In the genomic region with DNA sequence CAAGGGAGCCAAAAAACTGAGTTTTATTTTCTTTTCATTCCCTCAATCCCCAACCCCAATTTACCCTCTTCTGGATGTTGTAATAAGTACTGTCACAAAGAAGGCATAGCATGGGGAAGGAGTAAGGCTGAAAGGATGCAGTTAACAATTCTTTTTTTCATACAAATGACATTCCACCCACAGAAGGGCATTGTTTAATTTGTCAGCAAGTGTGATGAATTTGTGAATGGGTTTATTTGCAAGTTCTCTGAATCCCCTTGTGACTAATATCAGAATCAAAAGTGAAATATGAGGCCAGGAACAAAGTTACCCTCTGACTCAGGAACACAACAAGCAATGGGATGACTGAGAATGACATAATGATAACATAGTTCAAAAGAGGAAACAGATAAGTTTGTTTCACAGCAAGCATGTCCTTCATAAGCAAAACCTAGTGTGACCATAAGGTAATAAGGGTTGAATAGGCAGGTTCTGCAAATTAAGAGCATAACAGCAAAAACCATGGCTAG, we compare ENCODE assay signal across 8 cellular contexts. TPM values are rescaled to one million over a fixed set of nuclear protein-coding genes. Genes with fewer than 3 reads are reported as not detected.
A peak's percentile ranks its signal among the peaks of the same experiment; 100 is the strongest.
DNase-seq lines count a peak whose midpoint lies in the region; ATAC-seq and TF ChIP-seq lines count a peak whose summit lies in the region.

No MANE protein-coding gene starts in this region.

- ATAC-seq in GM18511 (IDR thresholded peaks at IDR 0.05; ENCODE audit: unreplicated experiment), result peak; percentile 46
- ATAC-seq in HG02571 (IDR thresholded peaks at IDR 0.05; ENCODE audit: unreplicated experiment), result peak; percentile 31
- ATAC-seq in right cardiac atrium, result no peak

- peaks cover 11% of the 10 kb centered on the region for H3K4me1 Mint-ChIP-seq in progenitor cell of endocrine pancreas (ENCODE audit: low read depth)

- H3K9me3 Mint-ChIP-seq in progenitor cell of endocrine pancreas (ENCODE audit: low read depth), result peaks cover 3% of the 10 kb centered on the region

- intact Hi-C loops in right cardiac atrium (cut with DNase I), result no loop called here
- intact Hi-C loops in spleen (cut with DNase I; ENCODE audit: low total_unique reads), result no loop called here

- no peak overlapping the region for H3K4me3 Mint-ChIP-seq in progenitor cell of endocrine pancreas (ENCODE audit: low read depth)

- H3K4me3 ChIP-seq in SJSA1 (no peak overlapping the region), right cardiac atrium (ENCODE audit: low read length) (no peak overlapping the region), spleen (no peak overlapping the region)

- peaks cover 22% of the 10 kb centered on the region for H3K4me1 ChIP-seq in SJSA1 (replicated peaks)
- peaks cover 4% of the 10 kb centered on the region for H3K4me1 ChIP-seq in right cardiac atrium (ENCODE audit: control insufficient read depth, insufficient read depth, low read length)
- H3K4me1 ChIP-seq in spleen, result peaks cover 0 to 39% (median 32%) of the 10 kb centered on the region in 6 donors

- H3K27ac ChIP-seq in SJSA1 (peak overlapping the region; percentile 81), right cardiac atrium (ENCODE audit: low read length) (no peak overlapping the region), spleen (peak overlapping the region in 2 of 8 donors; percentile 89 to 92)

- H3K27me3 ChIP-seq in SJSA1 (replicated peaks) (no peaks in the 10 kb centered on the region), right cardiac atrium (ENCODE audit: control insufficient read depth, insufficient read depth) (no peaks in the 10 kb centered on the region), spleen (replicated peaks in 1 of 7) (peaks cover 0 to 13% (median 0%) of the 10 kb centered on the region in 7 donors)

- H3K36me3 Mint-ChIP-seq in progenitor cell of endocrine pancreas (ENCODE audit: insufficient read depth), result no peaks in the 10 kb centered on the region

- TF ChIP-seq POLR2A in spleen (IDR thresholded peaks at IDR 0.05), result no peak

- H3K27ac Mint-ChIP-seq in progenitor cell of endocrine pancreas, result no peak overlapping the region

- H3K27me3 Mint-ChIP-seq in progenitor cell of endocrine pancreas, result no peaks in the 10 kb centered on the region

- DNase-seq in SJSA1 (ENCODE audit: low read depth in 1 of 2, low spot score in 2 of 2) (peak in 1 of 2 experiments; percentile 65), globus pallidus (ENCODE audit: low spot score) (peak; percentile 80), progenitor cell of endocrine pancreas (ENCODE audit: low spot score, unreplicated experiment) (no peak), NCI-H82 treated with DMSO at 0.1 percent for 48 hours (lab: John Stamatoyannopoulos, UW; ENCODE audit: unreplicated experiment) (no peak), right cardiac atrium (no peak), spleen (no peak)

- H3K9me3 ChIP-seq in SJSA1 (replicated peaks), result no peaks in the 10 kb centered on the region
- H3K9me3 ChIP-seq in right cardiac atrium (ENCODE audit: control insufficient read depth, low read length), result no peaks in the 10 kb centered on the region
- H3K9me3 ChIP-seq in spleen, result no peaks in the 10 kb centered on the region

- TF ChIP-seq CTCF in progenitor cell of endocrine pancreas (IDR thresholded peaks at IDR 0.05; ENCODE audit: unreplicated experiment) (no peak), spleen (IDR thresholded peaks at IDR 0.05 in 8 of 11, conservative IDR thresholded peaks at IDR 0.05 in 3 of 11) (no peak)

- H3K36me3 ChIP-seq in SJSA1 (no peaks in the 10 kb centered on the region), spleen (peaks cover 0 to 3% (median 0%) of the 10 kb centered on the region in 6 donors)

RNA-seq across cellular contexts. Expression of gene GEMIN8, which starts 2.1 kb away (rescaled TPM):
- total RNA-seq in SJSA1 (2014; rRNA removed; shearing (Covaris generic)), result 9.1 and 10.7 TPM in 2 replicates
- total RNA-seq in progenitor cell of endocrine pancreas (22.7 and 25.4 TPM in 2 replicates), right cardiac atrium (1 to 10 TPM; 8.0 to 9.6 (median 8.9) TPM), spleen (10 to 100 TPM; 11.6 to 17.0 (median 14.5) TPM)
- polyA plus RNA-seq in right cardiac atrium (11.1 TPM), spleen (10 to 100 TPM; 13.7 to 20.6 (median 18.9) TPM)

Comparison
In these comparisons a context has a peak if more than half of its experiments do, and no peak if none do; other contexts are left out.
1. ATAC-seq: peak in GM18511 (single experiment) and HG02571 (single experiment); none in right cardiac atrium (0 of 2).